Comparison of ENCODE assay signal across 8 cellular contexts in genomic region chr7:148698397-148699023, GRCh38. TPM values are rescaled to one million over a fixed set of nuclear protein-coding genes. Genes with fewer than 3 reads are reported as not detected.
DNase-seq lines count a peak whose midpoint lies in the region; ATAC-seq and TF ChIP-seq lines count a peak whose summit lies in the region.

TSS of gene CUL1 (plus strand) at chr7:148698903. CDS start at chr7:148730123, 31,220 bp downstream.

- no peaks in the 10 kb centered on the region for H3K36me3 ChIP-seq in lower lobe of right lung

- peaks cover 36% of the 10 kb centered on the region for H3K4me1 ChIP-seq in lower lobe of right lung

- H3K27ac Mint-ChIP-seq in activated CD4-positive, alpha-beta memory T cell treated with anti-CD3 and anti-CD28 coated beads, Interleukin-2, amount 10 ng/mL, durations not matched to agents 7 days and 5 days, result peak within 1 kb of the TSS; percentile 77

- ATAC-seq in GM18907 (IDR thresholded peaks at IDR 0.05; ENCODE audit: unreplicated experiment) (peak; percentile 82), HG03135 (IDR thresholded peaks at IDR 0.05; ENCODE audit: unreplicated experiment) (peak; percentile 67), lower lobe of right lung (peak; percentile 93)

- intact Hi-C loops in lower lobe of right lung (cut with DNase I), result no loop called here

- no peaks in the 10 kb centered on the region for H3K27me3 ChIP-seq in lower lobe of right lung (ENCODE audit: low read depth)

- peak within 1 kb of the TSS; percentile 98 for H3K27ac ChIP-seq in lower lobe of right lung

- DNase-seq in AG09319 (ENCODE audit: extremely low read depth, low read depth), result peak; percentile 43
- DNase-seq in NCI-H510A (lab: John Stamatoyannopoulos, UW), result peak; percentile 40
- DNase-seq in activated CD4-positive, alpha-beta memory T cell treated with anti-CD3 and anti-CD28 coated beads, Interleukin-2, amount 10 ng/mL, durations not matched to agents 7 days and 5 days, result peak; percentile 87
- DNase-seq in ecto neural progenitor cell (ENCODE audit: low spot score), result peak; percentile 87
- peak; percentile 93 for DNase-seq in lower lobe of right lung
- peak; percentile 59 to 77 (median 71) for DNase-seq in stimulated activated CD4-positive, alpha-beta T cell treated with anti-CD3 and anti-CD28 coated beads, TNF-alpha, amount 100 ng/mL, for 48 hours (ENCODE audit: low read depth in 3 of 3)

- POLR2A ChIA-PET in activated CD4-positive, alpha-beta memory T cell treated with anti-CD3 and anti-CD28 coated beads, Interleukin-2, amount 10 ng/mL, durations not matched to agents 7 days and 5 days (lab: Charles Lee), result interaction anchor here (0.8 to 3.8 kb wide), 35 partner anchors 9 to 449 kb away, joined by 3 to 46 read pairs (median 4); partner anchors contain the start of genes EZH2, PDIA4, ZNF398 and ZNF425

- no peaks in the 10 kb centered on the region for H3K9me3 Mint-ChIP-seq in activated CD4-positive, alpha-beta memory T cell treated with anti-CD3 and anti-CD28 coated beads, Interleukin-2, amount 10 ng/mL, durations not matched to agents 7 days and 5 days

- peaks cover 2% of the 10 kb centered on the region for H3K27me3 Mint-ChIP-seq in activated CD4-positive, alpha-beta memory T cell treated with anti-CD3 and anti-CD28 coated beads, Interleukin-2, amount 10 ng/mL, durations not matched to agents 7 days and 5 days

- peaks cover 7% of the 10 kb centered on the region for H3K36me3 Mint-ChIP-seq in activated CD4-positive, alpha-beta memory T cell treated with anti-CD3 and anti-CD28 coated beads, Interleukin-2, amount 10 ng/mL, durations not matched to agents 7 days and 5 days (ENCODE audit: low read depth)

- no peaks in the 10 kb centered on the region for H3K9me3 ChIP-seq in lower lobe of right lung

- peak within 1 kb of the TSS; percentile 87 for H3K4me3 Mint-ChIP-seq in activated CD4-positive, alpha-beta memory T cell treated with anti-CD3 and anti-CD28 coated beads, Interleukin-2, amount 10 ng/mL, durations not matched to agents 7 days and 5 days

- H3K4me1 Mint-ChIP-seq in activated CD4-positive, alpha-beta memory T cell treated with anti-CD3 and anti-CD28 coated beads, Interleukin-2, amount 10 ng/mL, durations not matched to agents 7 days and 5 days, result peaks cover 53% of the 10 kb centered on the region

- CTCF ChIA-PET in activated CD4-positive, alpha-beta memory T cell treated with anti-CD3 and anti-CD28 coated beads, Interleukin-2, amount 10 ng/mL, durations not matched to agents 7 days and 5 days (lab: Charles Lee), result interaction anchor here (1.0 to 1.5 kb wide), 7 partner anchors 10 to 264 kb away, joined by 3 to 5 read pairs (median 5); no protein-coding TSS in a partner anchor

- peak within 1 kb of the TSS; percentile 92 for H3K4me3 ChIP-seq in lower lobe of right lung

- TF ChIP-seq CTCF in AG09319 (IDR thresholded peaks at IDR 0.05; ENCODE audit: low read depth, low read length), result no peak
- TF ChIP-seq CTCF in lower lobe of right lung (IDR thresholded peaks at IDR 0.05), result no peak

RNA-seq across cellular contexts. Expression of gene CUL1, which starts in this region (rescaled TPM):
- 10 to 100 TPM; 46.9 to 48.7 TPM for total RNA-seq in activated CD4-positive, alpha-beta memory T cell treated with anti-CD3 and anti-CD28 coated beads, Interleukin-2, amount 10 ng/mL, durations not matched to agents 7 days and 5 days
- total RNA-seq in lower lobe of right lung, result 47.5 TPM

Comparison
In these comparisons a context has a peak if more than half of its experiments do, and no peak if none do; other contexts are left out.
1. Peak in every context shown above with its lines: DNase-seq, ATAC-seq, H3K4me3 ChIP-seq and H3K27ac ChIP-seq.
2. DNase-seq: peak in every context shown above with its lines; median percentile 93 in lower lobe of right lung; 87 in activated CD4-positive, alpha-beta memory T cell treated with anti-CD3 and anti-CD28 coated beads, Interleukin-2, amount 10 ng/mL, durations not matched to agents 7 days and 5 days; 87 in ecto neural progenitor cell; 71 in stimulated activated CD4-positive, alpha-beta T cell treated with anti-CD3 and anti-CD28 coated beads, TNF-alpha, amount 100 ng/mL, for 48 hours; 43 in AG09319; 40 in NCI-H510A.